ENCODE assay signal across 9 cellular contexts in the genomic region with DNA sequence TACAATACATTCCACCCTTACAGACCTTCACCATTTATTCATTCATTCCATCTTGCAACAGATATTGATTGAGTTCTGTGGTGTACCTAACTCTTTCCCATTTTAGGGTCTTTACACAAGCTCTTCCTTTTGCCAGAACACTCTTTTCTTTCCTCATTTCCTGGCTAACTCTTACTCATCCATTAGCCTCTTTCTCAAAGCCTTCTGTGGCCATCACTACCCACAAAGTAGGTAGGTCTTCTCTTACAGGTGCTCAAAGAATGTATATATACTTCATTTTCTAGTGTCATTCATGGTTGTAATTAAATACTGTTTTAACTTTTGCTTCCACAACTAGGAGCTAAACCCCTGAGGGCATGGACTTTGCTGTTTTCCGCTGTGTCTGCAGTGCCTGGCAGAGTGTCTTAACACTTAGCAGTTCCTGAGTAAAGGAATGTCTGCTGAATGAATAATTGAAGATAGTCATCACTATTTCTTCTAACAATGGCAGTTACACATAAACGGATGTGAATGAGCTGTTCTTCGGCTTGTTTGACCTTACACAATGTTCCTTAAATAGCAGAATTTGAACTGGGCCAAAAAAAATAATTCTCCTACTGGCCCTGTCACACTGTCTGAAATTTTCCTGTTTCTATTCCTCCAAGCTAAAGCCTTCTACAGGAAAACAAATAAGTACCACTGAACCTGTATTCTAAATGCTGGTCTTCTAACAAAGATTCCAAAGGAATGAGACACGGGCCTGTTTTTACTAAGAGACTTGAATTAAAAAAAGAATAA. TPM values are rescaled to one million over a fixed set of nuclear protein-coding genes. Genes with fewer than 3 reads are reported as not detected.
DNase-seq lines count a peak whose midpoint lies in the region; ATAC-seq and TF ChIP-seq lines count a peak whose summit lies in the region.
"Had no signal": no experiment of that assay in that cellular context is flagged by ENCODE, and none has a peak within 500 bp of the region (broad histone marks: within the 10 kb centered on the region; RNA-seq: fewer than 3 reads in every experiment).

No MANE protein-coding gene starts in this region.

- peak; percentile 13 for DNase-seq in H4 (ENCODE audit: low spot score)
- DNase-seq in glomerular endothelial cell (ENCODE audit: extremely low read depth, low read depth, low spot score) = peak; percentile 98
- DNase-seq in gastrocnemius medialis = no peak
- DNase-seq in GM10266 (ENCODE audit: extremely low spot score) = no peak
- DNase-seq: activated naive CD4-positive, alpha-beta T cell treated with Interleukin-2 at 50 U/mL for 16 hours had no signal

- peak overlapping the region; percentile 38 for H3K27ac ChIP-seq in adipose tissue (ENCODE audit: low read depth, low read length)
- H3K27ac ChIP-seq in gastrocnemius medialis = peak overlapping the region; percentile 34 to 61 (median 40)

- peaks cover 0 to 49% of the 10 kb centered on the region in 2 donors for H3K36me3 ChIP-seq in gastrocnemius medialis

- H3K4me1 ChIP-seq in gastrocnemius medialis = peaks cover 5 to 7% of the 10 kb centered on the region in 2 donors

- peak; percentile 70 to 74 for ATAC-seq in gastrocnemius medialis
- no peak for ATAC-seq in GM18502 (IDR thresholded peaks at IDR 0.05; ENCODE audit: poor library complexity, unreplicated experiment)
- ATAC-seq in HG02678 (IDR thresholded peaks at IDR 0.05; ENCODE audit: unreplicated experiment) = no peak
- ATAC-seq in HG02885 (IDR thresholded peaks at IDR 0.05; ENCODE audit: poor library complexity, unreplicated experiment) = no peak

- in situ Hi-C loops in gastrocnemius medialis (cut with MboI; ENCODE audit: low sequenced_read_pairs in 4 of 4) = loop anchor here in 3 of 4 donors (25.0 kb wide), 2 partner anchors 292 to 408 kb away; partner anchors contain the start of gene DLD (in 2 of the 3)

- TF ChIP-seq POLR2A in gastrocnemius medialis (IDR thresholded peaks at IDR 0.05) = no peak

- H3K9me3 ChIP-seq in gastrocnemius medialis = no peaks in the 10 kb centered on the region

- intact Hi-C loops in gastrocnemius medialis (cut with DNase I; ENCODE audit: low total_unique reads) = no loop called here

- H3K4me3 ChIP-seq in gastrocnemius medialis = no peak overlapping the region

- H3K27me3 ChIP-seq in gastrocnemius medialis = no peaks in the 10 kb centered on the region

- TF ChIP-seq CTCF in gastrocnemius medialis (IDR thresholded peaks at IDR 0.05 in 4 of 5, conservative IDR thresholded peaks at IDR 0.05 in 1 of 5) (no peak), GM10266 (IDR thresholded peaks at IDR 0.05; ENCODE audit: control insufficient read depth, insufficient read depth, low read depth, missing control alignments) (no peak)

- 57 to 80% (median 64%) methylated on average over 4 of the region's 4 CpGs for WGBS in adipose tissue, 3 donors

RNA-seq across cellular contexts. Expression of gene BCAP29, which starts 15.1 kb away (rescaled TPM):
- 122 and 171 TPM in 2 replicates for total RNA-seq in H4 (2014; rRNA removed; shearing (Covaris generic))
- 10 to 100 TPM; 22.2 to 54.4 (median 48.6) TPM for polyA plus RNA-seq in adipose tissue
- total RNA-seq in glomerular endothelial cell (130 and 165 TPM in 2 replicates), gastrocnemius medialis (100 to 1,000 TPM; 125 to 152 (median 129) TPM)

RNA-seq across cellular contexts. Expression of gene DUS4L, which starts 31.4 kb away (rescaled TPM):
- total RNA-seq in H4 (2014; rRNA removed; shearing (Covaris generic)) = 13.3 and 14.8 TPM in 2 replicates
- 1 to 10 TPM; 2.0 to 6.2 (median 2.6) TPM for polyA plus RNA-seq in adipose tissue
- 6.0 and 7.5 TPM in 2 replicates for total RNA-seq in glomerular endothelial cell
- total RNA-seq in gastrocnemius medialis = 1 to 10 TPM; 3.1 to 5.8 (median 3.6) TPM

RNA-seq across cellular contexts. Expression of gene COG5, which starts 31.4 kb away (rescaled TPM):
- total RNA-seq in H4 (2014; rRNA removed; shearing (Covaris generic)) = 33.0 and 41.7 TPM in 2 replicates
- polyA plus RNA-seq in adipose tissue = 10 to 100 TPM in 1 of 3 donors, 1 to 10 TPM in 2; 8.8 to 11.1 (median 9.8) TPM
- 28.5 and 45.3 TPM in 2 replicates for total RNA-seq in glomerular endothelial cell
- total RNA-seq in gastrocnemius medialis = 10 to 100 TPM; 20.8 to 49.7 (median 25.7) TPM

Comparison
In these comparisons a context has a peak if more than half of its experiments do, and no peak if none do; other contexts are left out.
1. DNase-seq: peak in H4 (single experiment) and glomerular endothelial cell (single experiment); none in gastrocnemius medialis (0 of 2) and GM10266 (single experiment).
2. ATAC-seq: peak in gastrocnemius medialis (2 of 2); none in GM18502 (single experiment), HG02678 (single experiment) and HG02885 (single experiment).